11 cellular contexts compared by ENCODE assay signal in the genomic region with DNA sequence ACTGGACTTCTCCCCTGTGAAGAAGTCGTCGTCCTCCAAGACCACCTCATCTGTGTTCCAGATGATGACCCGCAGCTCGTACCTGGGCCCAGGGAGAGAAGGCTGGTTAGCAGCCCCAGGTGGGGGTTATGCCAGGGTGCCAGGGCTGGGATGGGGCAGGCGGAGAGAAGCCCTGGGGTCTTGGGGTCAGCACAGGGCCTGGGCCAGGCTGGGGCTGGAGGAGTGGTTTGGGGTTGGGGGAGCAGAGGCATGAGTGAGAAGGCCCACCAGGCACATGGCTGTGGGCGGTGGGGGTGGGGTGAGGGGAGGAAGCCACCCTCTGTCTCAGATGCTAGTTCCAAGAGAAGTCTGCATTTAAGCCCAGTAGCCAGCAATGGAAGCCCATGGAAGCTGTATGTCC. TPM values are rescaled to one million over a fixed set of nuclear protein-coding genes. Genes with fewer than 3 reads are reported as not detected.
"Had no signal": no experiment of that assay in that cellular context is flagged by ENCODE, and none has a peak within 500 bp of the region (broad histone marks: within the 10 kb centered on the region; RNA-seq: fewer than 3 reads in every experiment).

No MANE protein-coding gene starts in this region.

- H3K4me3 ChIP-seq: testis had no signal

- H3K36me3 Mint-ChIP-seq: brain had no signal

- H3K4me3 Mint-ChIP-seq: activated CD4-positive, alpha-beta T cell treated with anti-CD3 and anti-CD28 coated beads, Interleukin-2, amount 10 ng/mL, durations not matched to agents 24 days and 14 days; brain; nephron; stimulated activated naive CD8-positive, alpha-beta T cell treated with anti-CD3 and anti-CD28 coated beads, Interleukin-15, amount 100 ng/mL, for 72 hours had no signal

- H3K4me1 ChIP-seq: testis had no signal

- H3K27me3 Mint-ChIP-seq: activated CD4-positive, alpha-beta T cell treated with anti-CD3 and anti-CD28 coated beads, Interleukin-2, amount 10 ng/mL, durations not matched to agents 24 days and 14 days; stimulated activated naive CD8-positive, alpha-beta T cell treated with anti-CD3 and anti-CD28 coated beads, Interleukin-15, amount 100 ng/mL, for 72 hours had no signal

- H3K27me3 ChIP-seq: testis had no signal

- DNase-seq: activated CD8-positive, alpha-beta memory T cell treated with anti-CD3 and anti-CD28 coated beads for 24 hours; stimulated activated CD4-positive, alpha-beta T cell treated with anti-CD3 and anti-CD28 coated beads, Interleukin-15, amount 100 ng/mL, for 24 hours; stimulated activated CD4-positive, alpha-beta T cell treated with anti-CD3 and anti-CD28 coated beads, Interleukin-4, amount 100 ng/mL, for 24 hours; stimulated activated naive CD8-positive, alpha-beta T cell treated with anti-CD3 and anti-CD28 coated beads, Interleukin-15, amount 100 ng/mL, for 72 hours had no signal

- H3K27ac ChIP-seq: testis, VCaP had no signal

- ATAC-seq: stimulated activated naive CD8-positive, alpha-beta T cell treated with anti-CD3 and anti-CD28 coated beads, Interleukin-15, amount 100 ng/mL, for 72 hours had no signal

- H3K4me1 Mint-ChIP-seq: activated CD4-positive, alpha-beta T cell treated with anti-CD3 and anti-CD28 coated beads, Interleukin-2, amount 10 ng/mL, durations not matched to agents 24 days and 14 days; nephron; stimulated activated naive CD8-positive, alpha-beta T cell treated with anti-CD3 and anti-CD28 coated beads, Interleukin-15, amount 100 ng/mL, for 72 hours had no signal

- H3K27ac Mint-ChIP-seq: activated CD4-positive, alpha-beta T cell treated with anti-CD3 and anti-CD28 coated beads, Interleukin-2, amount 10 ng/mL, durations not matched to agents 24 days and 14 days; nephron had no signal

- H3K9me3 ChIP-seq: testis had no signal

- H3K9me3 Mint-ChIP-seq: activated CD4-positive, alpha-beta T cell treated with anti-CD3 and anti-CD28 coated beads, Interleukin-2, amount 10 ng/mL, durations not matched to agents 24 days and 14 days; nephron; stimulated activated naive CD8-positive, alpha-beta T cell treated with anti-CD3 and anti-CD28 coated beads, Interleukin-15, amount 100 ng/mL, for 72 hours had no signal

RNA-seq across cellular contexts. Expression of a gene that starts 15.8 kb away (rescaled TPM):
- total RNA-seq: left colon, osteoblast had no signal
